Comparison of ENCODE assay signal across 1 cellular context in genomic region chr16:2428051-2428786, GRCh38.
TF ChIP-seq lines count a peak whose summit lies in the region.

No MANE protein-coding gene starts in this region.

TF ChIP-seq in HepG2, 621 proteins besides CTCF, POLR2A, EP300 and RAD21 (continues in another document):
- TF ChIP-seq ZNF354B (CRISPR knock-in tag; IDR thresholded peaks at IDR 0.05) (peak; percentile 86; the same call in 1 of the 2 replicates), ZNF614 (CRISPR knock-in tag; IDR thresholded peaks at IDR 0.05; ENCODE audit: borderline replicate concordance) (no peak), ETS1 (CRISPR knock-in tag; IDR thresholded peaks at IDR 0.05) (0 out of 2 replicates have a peak, but pooled peaks have one; percentile 53), AGO2 (optimal IDR thresholded peaks at IDR 0.05; ENCODE audit: low read depth, low read length) (peak; percentile 60), SIX4 (CRISPR knock-in tag; IDR thresholded peaks at IDR 0.05) (no peak), ZFP91 (CRISPR knock-in tag; IDR thresholded peaks at IDR 0.05; ENCODE audit: borderline replicate concordance) (peak; percentile 46; the same call in 1 of the 2 replicates), NBN (conservative IDR thresholded peaks at IDR 0.05) (no peak), TOPORS (CRISPR knock-in tag; IDR thresholded peaks at IDR 0.05) (0 out of 2 replicates have a peak, but pooled peaks have one; percentile 31), BORCS8-MEF2B (CRISPR knock-in tag; IDR thresholded peaks at IDR 0.05) (no peak), HNRNPL (IDR thresholded peaks at IDR 0.05; ENCODE audit: low read depth, low read length) (peak; percentile 59; the same call in 1 of the 2 replicates), HNF1B (CRISPR knock-in tag; IDR thresholded peaks at IDR 0.05) (peak; percentile 21; the same call in 1 of the 2 replicates), KDM5B (CRISPR knock-in tag; IDR thresholded peaks at IDR 0.05; ENCODE audit: borderline replicate concordance) (peak; percentile 13; the same call in 1 of the 2 replicates), ETV6 (CRISPR knock-in tag; conservative IDR thresholded peaks at IDR 0.05) (no peak), BCL6 (CRISPR knock-in tag; IDR thresholded peaks at IDR 0.05) (no peak), MED13 (CRISPR knock-in tag; IDR thresholded peaks at IDR 0.05) (no peak), SNAPC2 (CRISPR knock-in tag; IDR thresholded peaks at IDR 0.05) (0 out of 2 replicates have a peak, but pooled peaks have one; percentile 5), MZF1 (CRISPR knock-in tag; IDR thresholded peaks at IDR 0.05; ENCODE audit: borderline replicate concordance) (peak; percentile 50; the same call in 1 of the 2 replicates), ZNF543 (CRISPR knock-in tag; IDR thresholded peaks at IDR 0.05) (0 out of 2 replicates have a peak, but pooled peaks have one; percentile 0), ZNF547 (CRISPR knock-in tag; IDR thresholded peaks at IDR 0.05) (no peak), ZNF446 (CRISPR knock-in tag; IDR thresholded peaks at IDR 0.05) (no peak)
- TF ChIP-seq, protein P1, sequence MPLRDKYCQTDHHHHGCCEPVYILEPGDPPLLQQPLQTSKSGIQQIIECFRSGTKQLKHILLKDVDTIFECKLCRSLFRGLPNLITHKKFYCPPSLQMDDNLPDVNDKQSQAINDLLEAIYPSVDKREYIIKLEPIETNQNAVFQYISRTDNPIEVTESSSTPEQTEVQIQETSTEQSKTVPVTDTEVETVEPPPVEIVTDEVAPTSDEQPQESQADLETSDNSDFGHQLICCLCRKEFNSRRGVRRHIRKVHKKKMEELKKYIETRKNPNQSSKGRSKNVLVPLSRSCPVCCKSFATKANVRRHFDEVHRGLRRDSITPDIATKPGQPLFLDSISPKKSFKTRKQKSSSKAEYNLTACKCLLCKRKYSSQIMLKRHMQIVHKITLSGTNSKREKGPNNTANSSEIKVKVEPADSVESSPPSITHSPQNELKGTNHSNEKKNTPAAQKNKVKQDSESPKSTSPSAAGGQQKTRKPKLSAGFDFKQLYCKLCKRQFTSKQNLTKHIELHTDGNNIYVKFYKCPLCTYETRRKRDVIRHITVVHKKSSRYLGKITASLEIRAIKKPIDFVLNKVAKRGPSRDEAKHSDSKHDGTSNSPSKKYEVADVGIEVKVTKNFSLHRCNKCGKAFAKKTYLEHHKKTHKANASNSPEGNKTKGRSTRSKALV (CRISPR knock-in tag; IDR thresholded peaks at IDR 0.05), result no peak
- TF ChIP-seq, protein P2, sequence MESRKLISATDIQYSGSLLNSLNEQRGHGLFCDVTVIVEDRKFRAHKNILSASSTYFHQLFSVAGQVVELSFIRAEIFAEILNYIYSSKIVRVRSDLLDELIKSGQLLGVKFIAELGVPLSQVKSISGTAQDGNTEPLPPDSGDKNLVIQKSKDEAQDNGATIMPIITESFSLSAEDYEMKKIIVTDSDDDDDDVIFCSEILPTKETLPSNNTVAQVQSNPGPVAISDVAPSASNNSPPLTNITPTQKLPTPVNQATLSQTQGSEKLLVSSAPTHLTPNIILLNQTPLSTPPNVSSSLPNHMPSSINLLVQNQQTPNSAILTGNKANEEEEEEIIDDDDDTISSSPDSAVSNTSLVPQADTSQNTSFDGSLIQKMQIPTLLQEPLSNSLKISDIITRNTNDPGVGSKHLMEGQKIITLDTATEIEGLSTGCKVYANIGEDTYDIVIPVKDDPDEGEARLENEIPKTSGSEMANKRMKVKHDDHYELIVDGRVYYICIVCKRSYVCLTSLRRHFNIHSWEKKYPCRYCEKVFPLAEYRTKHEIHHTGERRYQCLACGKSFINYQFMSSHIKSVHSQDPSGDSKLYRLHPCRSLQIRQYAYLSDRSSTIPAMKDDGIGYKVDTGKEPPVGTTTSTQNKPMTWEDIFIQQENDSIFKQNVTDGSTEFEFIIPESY (CRISPR knock-in tag; IDR thresholded peaks at IDR 0.05), result peak; percentile 36; the same call in 1 of the 2 replicates
- TF ChIP-seq, protein P3, sequence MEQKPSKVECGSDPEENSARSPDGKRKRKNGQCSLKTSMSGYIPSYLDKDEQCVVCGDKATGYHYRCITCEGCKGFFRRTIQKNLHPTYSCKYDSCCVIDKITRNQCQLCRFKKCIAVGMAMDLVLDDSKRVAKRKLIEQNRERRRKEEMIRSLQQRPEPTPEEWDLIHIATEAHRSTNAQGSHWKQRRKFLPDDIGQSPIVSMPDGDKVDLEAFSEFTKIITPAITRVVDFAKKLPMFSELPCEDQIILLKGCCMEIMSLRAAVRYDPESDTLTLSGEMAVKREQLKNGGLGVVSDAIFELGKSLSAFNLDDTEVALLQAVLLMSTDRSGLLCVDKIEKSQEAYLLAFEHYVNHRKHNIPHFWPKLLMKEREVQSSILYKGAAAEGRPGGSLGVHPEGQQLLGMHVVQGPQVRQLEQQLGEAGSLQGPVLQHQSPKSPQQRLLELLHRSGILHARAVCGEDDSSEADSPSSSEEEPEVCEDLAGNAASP (CRISPR knock-in tag; IDR thresholded peaks at IDR 0.05; ENCODE audit: borderline replicate concordance), result no peak
- TF ChIP-seq, protein P4, sequence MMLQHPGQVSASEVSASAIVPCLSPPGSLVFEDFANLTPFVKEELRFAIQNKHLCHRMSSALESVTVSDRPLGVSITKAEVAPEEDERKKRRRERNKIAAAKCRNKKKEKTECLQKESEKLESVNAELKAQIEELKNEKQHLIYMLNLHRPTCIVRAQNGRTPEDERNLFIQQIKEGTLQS (CRISPR knock-in tag; IDR thresholded peaks at IDR 0.05), result no peak
- TF ChIP-seq, protein P5, sequence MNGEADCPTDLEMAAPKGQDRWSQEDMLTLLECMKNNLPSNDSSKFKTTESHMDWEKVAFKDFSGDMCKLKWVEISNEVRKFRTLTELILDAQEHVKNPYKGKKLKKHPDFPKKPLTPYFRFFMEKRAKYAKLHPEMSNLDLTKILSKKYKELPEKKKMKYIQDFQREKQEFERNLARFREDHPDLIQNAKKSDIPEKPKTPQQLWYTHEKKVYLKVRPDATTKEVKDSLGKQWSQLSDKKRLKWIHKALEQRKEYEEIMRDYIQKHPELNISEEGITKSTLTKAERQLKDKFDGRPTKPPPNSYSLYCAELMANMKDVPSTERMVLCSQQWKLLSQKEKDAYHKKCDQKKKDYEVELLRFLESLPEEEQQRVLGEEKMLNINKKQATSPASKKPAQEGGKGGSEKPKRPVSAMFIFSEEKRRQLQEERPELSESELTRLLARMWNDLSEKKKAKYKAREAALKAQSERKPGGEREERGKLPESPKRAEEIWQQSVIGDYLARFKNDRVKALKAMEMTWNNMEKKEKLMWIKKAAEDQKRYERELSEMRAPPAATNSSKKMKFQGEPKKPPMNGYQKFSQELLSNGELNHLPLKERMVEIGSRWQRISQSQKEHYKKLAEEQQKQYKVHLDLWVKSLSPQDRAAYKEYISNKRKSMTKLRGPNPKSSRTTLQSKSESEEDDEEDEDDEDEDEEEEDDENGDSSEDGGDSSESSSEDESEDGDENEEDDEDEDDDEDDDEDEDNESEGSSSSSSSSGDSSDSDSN (CRISPR knock-in tag; IDR thresholded peaks at IDR 0.05), result 0 out of 2 replicates have a peak, but pooled peaks have one; percentile 6
- TF ChIP-seq, protein P6, sequence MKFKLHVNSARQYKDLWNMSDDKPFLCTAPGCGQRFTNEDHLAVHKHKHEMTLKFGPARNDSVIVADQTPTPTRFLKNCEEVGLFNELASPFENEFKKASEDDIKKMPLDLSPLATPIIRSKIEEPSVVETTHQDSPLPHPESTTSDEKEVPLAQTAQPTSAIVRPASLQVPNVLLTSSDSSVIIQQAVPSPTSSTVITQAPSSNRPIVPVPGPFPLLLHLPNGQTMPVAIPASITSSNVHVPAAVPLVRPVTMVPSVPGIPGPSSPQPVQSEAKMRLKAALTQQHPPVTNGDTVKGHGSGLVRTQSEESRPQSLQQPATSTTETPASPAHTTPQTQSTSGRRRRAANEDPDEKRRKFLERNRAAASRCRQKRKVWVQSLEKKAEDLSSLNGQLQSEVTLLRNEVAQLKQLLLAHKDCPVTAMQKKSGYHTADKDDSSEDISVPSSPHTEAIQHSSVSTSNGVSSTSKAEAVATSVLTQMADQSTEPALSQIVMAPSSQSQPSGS (CRISPR knock-in tag; IDR thresholded peaks at IDR 0.05), result no peak
- TF ChIP-seq, protein P7, sequence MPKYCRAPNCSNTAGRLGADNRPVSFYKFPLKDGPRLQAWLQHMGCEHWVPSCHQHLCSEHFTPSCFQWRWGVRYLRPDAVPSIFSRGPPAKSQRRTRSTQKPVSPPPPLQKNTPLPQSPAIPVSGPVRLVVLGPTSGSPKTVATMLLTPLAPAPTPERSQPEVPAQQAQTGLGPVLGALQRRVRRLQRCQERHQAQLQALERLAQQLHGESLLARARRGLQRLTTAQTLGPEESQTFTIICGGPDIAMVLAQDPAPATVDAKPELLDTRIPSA (CRISPR knock-in tag; IDR thresholded peaks at IDR 0.05; ENCODE audit: borderline replicate concordance), result no peak
- TF ChIP-seq, protein P8, sequence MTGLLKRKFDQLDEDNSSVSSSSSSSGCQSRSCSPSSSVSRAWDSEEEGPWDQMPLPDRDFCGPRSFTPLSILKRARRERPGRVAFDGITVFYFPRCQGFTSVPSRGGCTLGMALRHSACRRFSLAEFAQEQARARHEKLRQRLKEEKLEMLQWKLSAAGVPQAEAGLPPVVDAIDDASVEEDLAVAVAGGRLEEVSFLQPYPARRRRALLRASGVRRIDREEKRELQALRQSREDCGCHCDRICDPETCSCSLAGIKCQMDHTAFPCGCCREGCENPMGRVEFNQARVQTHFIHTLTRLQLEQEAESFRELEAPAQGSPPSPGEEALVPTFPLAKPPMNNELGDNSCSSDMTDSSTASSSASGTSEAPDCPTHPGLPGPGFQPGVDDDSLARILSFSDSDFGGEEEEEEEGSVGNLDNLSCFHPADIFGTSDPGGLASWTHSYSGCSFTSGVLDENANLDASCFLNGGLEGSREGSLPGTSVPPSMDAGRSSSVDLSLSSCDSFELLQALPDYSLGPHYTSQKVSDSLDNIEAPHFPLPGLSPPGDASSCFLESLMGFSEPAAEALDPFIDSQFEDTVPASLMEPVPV (CRISPR knock-in tag; IDR thresholded peaks at IDR 0.05), result peak; percentile 34; the same call in 1 of the 2 replicates
- TF ChIP-seq, protein P9, sequence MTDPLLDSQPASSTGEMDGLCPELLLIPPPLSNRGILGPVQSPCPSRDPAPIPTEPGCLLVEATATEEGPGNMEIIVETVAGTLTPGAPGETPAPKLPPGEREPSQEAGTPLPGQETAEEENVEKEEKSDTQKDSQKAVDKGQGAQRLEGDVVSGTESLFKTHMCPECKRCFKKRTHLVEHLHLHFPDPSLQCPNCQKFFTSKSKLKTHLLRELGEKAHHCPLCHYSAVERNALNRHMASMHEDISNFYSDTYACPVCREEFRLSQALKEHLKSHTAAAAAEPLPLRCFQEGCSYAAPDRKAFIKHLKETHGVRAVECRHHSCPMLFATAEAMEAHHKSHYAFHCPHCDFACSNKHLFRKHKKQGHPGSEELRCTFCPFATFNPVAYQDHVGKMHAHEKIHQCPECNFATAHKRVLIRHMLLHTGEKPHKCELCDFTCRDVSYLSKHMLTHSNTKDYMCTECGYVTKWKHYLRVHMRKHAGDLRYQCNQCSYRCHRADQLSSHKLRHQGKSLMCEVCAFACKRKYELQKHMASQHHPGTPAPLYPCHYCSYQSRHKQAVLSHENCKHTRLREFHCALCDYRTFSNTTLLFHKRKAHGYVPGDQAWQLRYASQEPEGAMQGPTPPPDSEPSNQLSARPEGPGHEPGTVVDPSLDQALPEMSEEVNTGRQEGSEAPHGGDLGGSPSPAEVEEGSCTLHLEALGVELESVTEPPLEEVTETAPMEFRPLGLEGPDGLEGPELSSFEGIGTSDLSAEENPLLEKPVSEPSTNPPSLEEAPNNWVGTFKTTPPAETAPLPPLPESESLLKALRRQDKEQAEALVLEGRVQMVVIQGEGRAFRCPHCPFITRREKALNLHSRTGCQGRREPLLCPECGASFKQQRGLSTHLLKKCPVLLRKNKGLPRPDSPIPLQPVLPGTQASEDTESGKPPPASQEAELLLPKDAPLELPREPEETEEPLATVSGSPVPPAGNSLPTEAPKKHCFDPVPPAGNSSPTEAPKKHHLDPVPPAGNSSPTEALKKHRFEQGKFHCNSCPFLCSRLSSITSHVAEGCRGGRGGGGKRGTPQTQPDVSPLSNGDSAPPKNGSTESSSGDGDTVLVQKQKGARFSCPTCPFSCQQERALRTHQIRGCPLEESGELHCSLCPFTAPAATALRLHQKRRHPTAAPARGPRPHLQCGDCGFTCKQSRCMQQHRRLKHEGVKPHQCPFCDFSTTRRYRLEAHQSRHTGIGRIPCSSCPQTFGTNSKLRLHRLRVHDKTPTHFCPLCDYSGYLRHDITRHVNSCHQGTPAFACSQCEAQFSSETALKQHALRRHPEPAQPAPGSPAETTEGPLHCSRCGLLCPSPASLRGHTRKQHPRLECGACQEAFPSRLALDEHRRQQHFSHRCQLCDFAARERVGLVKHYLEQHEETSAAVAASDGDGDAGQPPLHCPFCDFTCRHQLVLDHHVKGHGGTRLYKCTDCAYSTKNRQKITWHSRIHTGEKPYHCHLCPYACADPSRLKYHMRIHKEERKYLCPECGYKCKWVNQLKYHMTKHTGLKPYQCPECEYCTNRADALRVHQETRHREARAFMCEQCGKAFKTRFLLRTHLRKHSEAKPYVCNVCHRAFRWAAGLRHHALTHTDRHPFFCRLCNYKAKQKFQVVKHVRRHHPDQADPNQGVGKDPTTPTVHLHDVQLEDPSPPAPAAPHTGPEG (CRISPR knock-in tag; IDR thresholded peaks at IDR 0.05), result peak; percentile 14; the same call in 1 of the 2 replicates
